In genomic region chr18:57737661-57738060, GRCh38 we compare ENCODE assay signal across 9 cellular contexts.
A peak's percentile ranks its signal among the peaks of the same experiment; 100 is the strongest.
DNase-seq lines count a peak whose midpoint lies in the region; ATAC-seq and TF ChIP-seq lines count a peak whose summit lies in the region.
"Had no signal": no experiment of that assay in that cellular context is flagged by ENCODE, and none has a peak within 500 bp of the region (broad histone marks: within the 10 kb centered on the region; RNA-seq: fewer than 3 reads in every experiment).

No MANE protein-coding gene starts in this region.

- DNase-seq in H4 (ENCODE audit: low spot score) (peak; percentile 83), heart right ventricle (peak; percentile 39 to 61), gastrocnemius medialis (peak; percentile 39 to 61), SW 1271 (lab: John Stamatoyannopoulos, UW) (no peak), NCI-H1105 (lab: John Stamatoyannopoulos, UW) (no peak), activated T-cell treated with anti-CD3 and anti-CD28 coated beads for 4 hours (no peak)
- DNase-seq: activated gamma-delta T cell treated with Interleukin-2 at 50 U/mL for 16 hours had no signal

- no peaks in the 10 kb centered on the region for H3K27me3 ChIP-seq in heart right ventricle
- no peaks in the 10 kb centered on the region for H3K27me3 ChIP-seq in gastrocnemius medialis

- in situ Hi-C loops in gastrocnemius medialis (cut with MboI; ENCODE audit: low sequenced_read_pairs in 4 of 4): no loop called here

- H3K27ac ChIP-seq in heart right ventricle (peak overlapping the region in 5 of 10 donors; percentile 8 to 66 (median 47)), gastrocnemius medialis (no peak overlapping the region)

- peaks cover 0 to 9% (median 6%) of the 10 kb centered on the region in 11 donors for H3K9me3 ChIP-seq in heart right ventricle
- peaks cover 0 to 6% (median 0%) of the 10 kb centered on the region in 3 donors for H3K9me3 ChIP-seq in gastrocnemius medialis

- WGBS in heart right ventricle, 2 donors: 49 to 56% methylated on average over 6 of the region's 6 CpGs

- H3K4me1 ChIP-seq in heart right ventricle (peaks cover 0 to 29% (median 12%) of the 10 kb centered on the region in 9 donors), gastrocnemius medialis (no peaks in the 10 kb centered on the region)

- H3K36me3 ChIP-seq in heart right ventricle (peaks cover 0 to 9% (median 0%) of the 10 kb centered on the region in 9 donors), gastrocnemius medialis (no peaks in the 10 kb centered on the region)

- TF ChIP-seq CTCF in WI38 (IDR thresholded peaks at IDR 0.05; ENCODE audit: low read depth, low read length) (no peak), heart right ventricle (IDR thresholded peaks at IDR 0.05) (no peak), gastrocnemius medialis (IDR thresholded peaks at IDR 0.05 in 4 of 5, conservative IDR thresholded peaks at IDR 0.05 in 1 of 5) (no peak)

- no peak for TF ChIP-seq POLR2A in gastrocnemius medialis (IDR thresholded peaks at IDR 0.05)

- intact Hi-C loops in heart right ventricle (cut with DNase I): no loop called here
- intact Hi-C loops in gastrocnemius medialis (cut with DNase I; ENCODE audit: low total_unique reads): no loop called here

- ATAC-seq in heart right ventricle (peak; percentile 69 to 98 (median 90)), gastrocnemius medialis (peak; percentile 47 to 70), HG02884 (IDR thresholded peaks at IDR 0.05; ENCODE audit: unreplicated experiment) (no peak)

- H3K4me3 ChIP-seq in WI38 (ENCODE audit: low read depth, low read length): peak overlapping the region; percentile 4; the same call in 1 of the 2 replicates
- H3K4me3 ChIP-seq in heart right ventricle: no peak overlapping the region
- H3K4me3 ChIP-seq in gastrocnemius medialis: no peak overlapping the region

Comparison
In these comparisons a context has a peak if more than half of its experiments do, and no peak if none do; other contexts are left out.
1. DNase-seq: peak in H4 (single experiment), heart right ventricle (2 of 2) and gastrocnemius medialis (2 of 2); none in SW 1271 (0 of 2), NCI-H1105 (single experiment) and activated T-cell treated with anti-CD3 and anti-CD28 coated beads for 4 hours (single experiment).